1 cellular context compared by ENCODE assay signal in genomic region chr11:10309163-10310093, GRCh38.
TF ChIP-seq lines count a peak whose summit lies in the region.

No MANE protein-coding gene starts in this region.

TF ChIP-seq in K562, 482 proteins besides CTCF, POLR2A, EP300 and RAD21 (continued from another document and continues in another):
- TF ChIP-seq ZNF398 (CRISPR knock-in tag; IDR thresholded peaks at IDR 0.05) (no peak), NR1H2 (CRISPR knock-in tag; IDR thresholded peaks at IDR 0.05) (no peak), AFF1 (IDR thresholded peaks at IDR 0.05; ENCODE audit: low read depth in 1 of 2, partially characterized antibody in 2 of 2) (no peak), ZBTB17 (CRISPR knock-in tag; IDR thresholded peaks at IDR 0.05) (no peak), POLR2H (tag; IDR thresholded peaks at IDR 0.05; ENCODE audit: low read depth) (no peak), NFXL1 (CRISPR knock-in tag; IDR thresholded peaks at IDR 0.05) (no peak), DMBX1 (CRISPR knock-in tag; IDR thresholded peaks at IDR 0.05; ENCODE audit: borderline replicate concordance) (no peak), REST (CRISPR knock-in tag; IDR thresholded peaks at IDR 0.05; ENCODE audit: low read depth) (no peak), ZNF507 (tag; conservative IDR thresholded peaks at IDR 0.05) (no peak), CEBPG (CRISPR knock-in tag; IDR thresholded peaks at IDR 0.05) (no peak), CEBPG (tag; conservative IDR thresholded peaks at IDR 0.05 in 1 of 2, IDR thresholded peaks at IDR 0.05 in 1 of 2) (no peak), ZNF407 (IDR thresholded peaks at IDR 0.05; ENCODE audit: low read depth) (no peak), NR4A1 (CRISPR knock-in tag; IDR thresholded peaks at IDR 0.05) (no peak), NR4A1 (tag; IDR thresholded peaks at IDR 0.05) (no peak), TBP (optimal IDR thresholded peaks at IDR 0.05; ENCODE audit: low read depth, low read length) (no peak), CTBP1 (IDR thresholded peaks at IDR 0.05; ENCODE audit: borderline replicate concordance) (peak; percentile 81), ZNF124 (CRISPR knock-in tag; IDR thresholded peaks at IDR 0.05) (no peak), ZNF551 (CRISPR knock-in tag; IDR thresholded peaks at IDR 0.05) (no peak), SRSF9 (IDR thresholded peaks at IDR 0.05; ENCODE audit: borderline replicate concordance, low read depth, low read length) (no peak), ETV1 (tag; conservative IDR thresholded peaks at IDR 0.05; ENCODE audit: low read depth) (no peak), E2F6 (IDR thresholded peaks at IDR 0.05; ENCODE audit: borderline replicate concordance in 1 of 2, extremely low read depth in 1 of 2, insufficient read depth in 1 of 2, insufficient read length in 1 of 2, low read depth in 1 of 2, low read length in 1 of 2, poor library complexity in 1 of 2, severe bottlenecking in 1 of 2) (no peak), MEF2D (tag; conservative IDR thresholded peaks at IDR 0.05; ENCODE audit: low read depth) (no peak), ATF7 (IDR thresholded peaks at IDR 0.05) (peak; percentile 39; the same call in 1 of the 2 replicates), RB1 (IDR thresholded peaks at IDR 0.05; ENCODE audit: low read depth) (no peak), ZNF23 (CRISPR knock-in tag; IDR thresholded peaks at IDR 0.05) (no peak), ZNF277 (CRISPR knock-in tag; IDR thresholded peaks at IDR 0.05; ENCODE audit: borderline replicate concordance) (no peak), TEAD4 (IDR thresholded peaks at IDR 0.05; ENCODE audit: low read length) (peak; percentile 27; the same call in 1 of the 2 replicates), TEAD4 (CRISPR knock-in tag; IDR thresholded peaks at IDR 0.05; ENCODE audit: borderline replicate concordance) (no peak), NUFIP1 (IDR thresholded peaks at IDR 0.05; ENCODE audit: partially characterized antibody) (no peak), IRF2 (CRISPR knock-in tag; IDR thresholded peaks at IDR 0.05) (no peak), ZC3H8 (IDR thresholded peaks at IDR 0.05) (no peak), FOXK2 (conservative IDR thresholded peaks at IDR 0.05 in 1 of 2, IDR thresholded peaks at IDR 0.05 in 1 of 2; ENCODE audit: low read depth in 2 of 2) (peak; percentile 56 to 57; a peak in 2 of 4 replicates), ZNF586 (CRISPR knock-in tag; conservative IDR thresholded peaks at IDR 0.05) (no peak), FOXJ2 (tag; IDR thresholded peaks at IDR 0.05) (no peak), ZNF589 (CRISPR knock-in tag; IDR thresholded peaks at IDR 0.05; ENCODE audit: low read depth) (no peak), RBM39 (optimal IDR thresholded peaks at IDR 0.05; ENCODE audit: low read depth, low read length) (no peak), TRIM24 (IDR thresholded peaks at IDR 0.05) (peak in 1 of 2 experiments; percentile 55; a peak in 1 of 4 replicates), SETDB1 (IDR thresholded peaks at IDR 0.05; ENCODE audit: low read length) (no peak), SOX6 (IDR thresholded peaks at IDR 0.05) (peak; percentile 78; the same call in 1 of the 2 replicates), KDM4B (IDR thresholded peaks at IDR 0.05; ENCODE audit: borderline replicate concordance in 2 of 2, low read depth in 1 of 2) (no peak), CHAMP1 (IDR thresholded peaks at IDR 0.05) (no peak)
